Comparison of ENCODE assay signal across 39 cellular contexts in the genomic region with DNA sequence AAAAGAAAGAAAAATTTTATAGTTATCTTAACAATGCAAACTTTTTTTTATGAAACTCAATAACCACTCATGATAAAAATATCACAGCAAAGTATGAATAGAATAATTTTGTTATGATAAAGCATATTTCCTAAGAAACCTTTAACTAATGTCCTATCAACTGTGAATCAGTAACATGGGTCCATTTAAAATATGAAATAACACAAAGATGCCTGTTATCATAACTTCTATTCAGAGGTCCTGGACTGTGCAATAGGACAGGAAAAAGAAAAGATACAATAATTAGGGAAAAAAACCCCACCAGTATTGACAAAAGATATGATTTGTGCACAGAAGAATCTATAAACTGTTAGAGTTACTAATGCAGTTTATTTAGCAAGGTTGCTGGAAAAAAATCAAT.
"Had no signal": no experiment of that assay in that cellular context is flagged by ENCODE, and none has a peak within 500 bp of the region (broad histone marks: within the 10 kb centered on the region; RNA-seq: fewer than 3 reads in every experiment).

No MANE protein-coding gene starts in this region.

- H3K27ac ChIP-seq: ascending aorta, breast epithelium, cardiac muscle cell, coronary artery, dorsolateral prefrontal cortex, esophagus muscularis mucosa, foreskin keratinocyte, gastrocnemius medialis, heart right ventricle, WERI-Rb-1 had no signal

- H3K4me1 Mint-ChIP-seq: activated CD8-positive, alpha-beta memory T cell treated with anti-CD3 and anti-CD28 coated beads, Interleukin-2, amount 10 ng/mL, durations not matched to agents 7 days and 5 days had no signal

- H3K4me3 Mint-ChIP-seq: activated CD4-positive, alpha-beta memory T cell treated with anti-CD3 and anti-CD28 coated beads for 36 hours; activated CD4-positive, alpha-beta T cell treated with anti-CD3 and anti-CD28 coated beads for 36 hours; activated CD4-positive, alpha-beta T cell treated with anti-CD3 and anti-CD28 coated beads, Interleukin-2, amount 10 ng/mL, durations not matched to agents 24 days and 14 days; activated CD8-positive, alpha-beta memory T cell treated with anti-CD3 and anti-CD28 coated beads, Interleukin-2, amount 10 ng/mL, durations not matched to agents 7 days and 5 days; activated CD8-positive, alpha-beta T cell treated with anti-CD3 and anti-CD28 coated beads, Interleukin-2, amount 10 ng/mL, durations not matched to agents 7 days and 5 days; activated naive CD4-positive, alpha-beta T cell treated with anti-CD3 and anti-CD28 coated beads for 36 hours; activated naive CD4-positive, alpha-beta T cell treated with anti-CD3 and anti-CD28 coated beads, Interleukin-2, amount 50 U/mL, for 24 hours; activated naive CD8-positive, alpha-beta T cell treated with anti-CD3 and anti-CD28 coated beads for 36 hours; activated naive CD8-positive, alpha-beta T cell treated with anti-CD3 and anti-CD28 coated beads, Interleukin-2, amount 50 U/mL, for 24 hours; activated T-helper 1 cell treated with anti-CD3 and anti-CD28 coated beads, Interleukin-12 subunit alpha, Interleukin-12 subunit beta, Interleukin-2, Interleukin-4 antibody, amounts not matched to agents 30 ng/mL and 10 ng/mL and 1 ng/mL, durations not matched to agents 14 hours and 24 hours and 36 hours; brain; dendritic cell treated with granulocyte-macrophage colony-stimulating factor and Interleukin-4, amounts not matched to agents 40 ng/mL and 50 ng/mL, for 4 days; endodermal cell; T-cell; T-helper 1 cell treated with Interleukin-12 subunit alpha and Interleukin-12 subunit beta and Interleukin-4 antibody, amounts not matched to agents 30 μg/mL and 1 μg/mL, for 36 hours; T-helper 2 cell treated with Interferon-gamma antibody and Interleukin-4, amounts not matched to agents 5 μg/mL and 100 μg/mL, for 36 hours had no signal

- H3K9me3 Mint-ChIP-seq: activated CD4-positive, alpha-beta T cell treated with anti-CD3 and anti-CD28 coated beads, Interleukin-2, amount 10 ng/mL, durations not matched to agents 24 days and 14 days had no signal

- H3K27me3 ChIP-seq: adrenal gland, ascending aorta, breast epithelium, cardiac muscle cell, dorsolateral prefrontal cortex, esophagus muscularis mucosa, foreskin keratinocyte, gastrocnemius medialis, heart right ventricle had no signal

- DNase-seq: activated CD4-positive, alpha-beta memory T cell treated with anti-CD3 and anti-CD28 coated beads for 36 hours; activated CD4-positive, alpha-beta T cell treated with anti-CD3 and anti-CD28 coated beads for 36 hours; activated CD4-positive, alpha-beta T cell treated with anti-CD3 and anti-CD28 coated beads, Interleukin-2, amount 10 ng/mL, durations not matched to agents 24 days and 14 days; activated CD4-positive, CD25-positive, alpha-beta regulatory T cell; activated CD4-positive, CD25-positive, alpha-beta regulatory T cell treated with anti-CD3 and anti-CD28 coated beads, Interleukin-2, amount 50 U/mL, for 72 hours; activated CD8-positive, alpha-beta memory T cell treated with anti-CD3 and anti-CD28 coated beads, Interleukin-2, amount 10 ng/mL, durations not matched to agents 7 days and 5 days; activated CD8-positive, alpha-beta memory T cell treated with anti-CD3 and anti-CD28 coated beads, Interleukin-2, amount 50 U/mL, for 4 hours; activated CD8-positive, alpha-beta T cell treated with anti-CD3 and anti-CD28 coated beads, Interleukin-2, amount 10 ng/mL, durations not matched to agents 7 days and 5 days; activated effector memory CD4-positive, alpha-beta T cell treated with anti-CD3 and anti-CD28 coated beads, Interleukin-2, amount 50 U/mL, for 16 hours; activated naive CD4-positive, alpha-beta T cell treated with anti-CD3 and anti-CD28 coated beads for 36 hours; activated naive CD8-positive, alpha-beta T cell treated with anti-CD3 and anti-CD28 coated beads for 36 hours; activated naive CD8-positive, alpha-beta T cell treated with anti-CD3 and anti-CD28 coated beads, Interleukin-2, amount 50 U/mL, for 24 hours; activated T-cell treated with anti-CD3 and anti-CD28 coated beads, Interleukin-2, amount 50 U/mL, for 1 hour; activated T-cell treated with anti-CD3 and anti-CD28 coated beads, Interleukin-2, amount 50 U/mL, for 48 hours; adrenal gland; central memory CD4-positive, alpha-beta T cell; cerebellar nuclear complex; dorsolateral prefrontal cortex; effector memory CD4-positive, alpha-beta T cell; endodermal cell; erythroblast; foreskin keratinocyte; gastrocnemius medialis; heart right ventricle; T-cell; T1000; WERI-Rb-1 had no signal

- H3K4me1 ChIP-seq: breast epithelium, foreskin keratinocyte had no signal

- H3K27ac Mint-ChIP-seq: activated CD4-positive, alpha-beta memory T cell treated with anti-CD3 and anti-CD28 coated beads for 36 hours; activated CD4-positive, alpha-beta T cell treated with anti-CD3 and anti-CD28 coated beads for 36 hours; activated CD4-positive, alpha-beta T cell treated with anti-CD3 and anti-CD28 coated beads, Interleukin-2, amount 10 ng/mL, durations not matched to agents 24 days and 14 days; activated CD8-positive, alpha-beta memory T cell treated with anti-CD3 and anti-CD28 coated beads, Interleukin-2, amount 10 ng/mL, durations not matched to agents 7 days and 5 days; activated CD8-positive, alpha-beta T cell treated with anti-CD3 and anti-CD28 coated beads, Interleukin-2, amount 10 ng/mL, durations not matched to agents 7 days and 5 days; activated naive CD4-positive, alpha-beta T cell treated with anti-CD3 and anti-CD28 coated beads for 36 hours; activated naive CD4-positive, alpha-beta T cell treated with anti-CD3 and anti-CD28 coated beads, Interleukin-2, amount 50 U/mL, for 24 hours; activated naive CD8-positive, alpha-beta T cell treated with anti-CD3 and anti-CD28 coated beads for 36 hours; activated naive CD8-positive, alpha-beta T cell treated with anti-CD3 and anti-CD28 coated beads, Interleukin-2, amount 50 U/mL, for 24 hours; activated T-helper 1 cell treated with anti-CD3 and anti-CD28 coated beads, Interleukin-12 subunit alpha, Interleukin-12 subunit beta, Interleukin-2, Interleukin-4 antibody, amounts not matched to agents 30 ng/mL and 10 ng/mL and 1 ng/mL, durations not matched to agents 14 hours and 24 hours and 36 hours; activated T-helper 2 cell treated with anti-CD3 and anti-CD28 coated beads, Interferon-gamma antibody, Interleukin-2, Interleukin-4, amounts not matched to agents 10 μg/mL and 5 μg/mL and 100 μg/mL, durations not matched to agents 14 hours and 24 hours and 36 hours; brain; dendritic cell treated with granulocyte-macrophage colony-stimulating factor and Interleukin-4, amounts not matched to agents 40 ng/mL and 50 ng/mL, for 4 days; endodermal cell; T-cell; T-helper 1 cell treated with Interleukin-12 subunit alpha and Interleukin-12 subunit beta and Interleukin-4 antibody, amounts not matched to agents 30 μg/mL and 1 μg/mL, for 36 hours; T-helper 2 cell treated with Interferon-gamma antibody and Interleukin-4, amounts not matched to agents 5 μg/mL and 100 μg/mL, for 36 hours had no signal

- ATAC-seq: activated CD4-positive, alpha-beta T cell treated with anti-CD3 and anti-CD28 coated beads for 36 hours; activated CD8-positive, alpha-beta memory T cell treated with anti-CD3 and anti-CD28 coated beads, Interleukin-2, amount 10 ng/mL, durations not matched to agents 7 days and 5 days; activated CD8-positive, alpha-beta T cell treated with anti-CD3 and anti-CD28 coated beads, Interleukin-2, amount 10 ng/mL, durations not matched to agents 7 days and 5 days; activated naive CD8-positive, alpha-beta T cell treated with anti-CD3 and anti-CD28 coated beads, Interleukin-2, amount 50 U/mL, for 24 hours; foreskin keratinocyte; gastrocnemius medialis; T-cell had no signal

- H3K27me3 Mint-ChIP-seq: activated CD4-positive, alpha-beta memory T cell treated with anti-CD3 and anti-CD28 coated beads for 36 hours; activated CD4-positive, alpha-beta T cell treated with anti-CD3 and anti-CD28 coated beads for 36 hours; activated CD4-positive, alpha-beta T cell treated with anti-CD3 and anti-CD28 coated beads, Interleukin-2, amount 10 ng/mL, durations not matched to agents 24 days and 14 days; activated CD8-positive, alpha-beta memory T cell treated with anti-CD3 and anti-CD28 coated beads, Interleukin-2, amount 10 ng/mL, durations not matched to agents 7 days and 5 days; activated naive CD4-positive, alpha-beta T cell treated with anti-CD3 and anti-CD28 coated beads, Interleukin-2, amount 50 U/mL, for 24 hours; activated naive CD8-positive, alpha-beta T cell treated with anti-CD3 and anti-CD28 coated beads for 36 hours; activated naive CD8-positive, alpha-beta T cell treated with anti-CD3 and anti-CD28 coated beads, Interleukin-2, amount 50 U/mL, for 24 hours; brain; dendritic cell treated with granulocyte-macrophage colony-stimulating factor and Interleukin-4, amounts not matched to agents 40 ng/mL and 50 ng/mL, for 4 days; T-cell had no signal

- H3K9me3 ChIP-seq: gastrocnemius medialis had no signal

- H3K4me3 ChIP-seq: adrenal gland, ascending aorta, breast epithelium, cardiac muscle cell, coronary artery, dorsolateral prefrontal cortex, esophagus muscularis mucosa, gastrocnemius medialis, heart right ventricle had no signal

- H3K36me3 ChIP-seq: adrenal gland, breast epithelium, cardiac muscle cell, gastrocnemius medialis, WERI-Rb-1 had no signal
